In genomic region chr16:85196976-85197375, GRCh38 we compare ENCODE assay signal across 28 cellular contexts.
DNase-seq lines count a peak whose midpoint lies in the region; ATAC-seq and TF ChIP-seq lines count a peak whose summit lies in the region.
"Had no signal": no experiment of that assay in that cellular context is flagged by ENCODE, and none has a peak within 500 bp of the region (broad histone marks: within the 10 kb centered on the region; RNA-seq: fewer than 3 reads in every experiment).

No MANE protein-coding gene starts in this region.

- no CpG with 5 or more reads among the region's 13 CpGs for WGBS in trophoblast cell (ENCODE audit: extremely low coverage, insufficient coverage, insufficient read length)
- WGBS in transverse colon (ENCODE audit: low coverage in 1 of 2), 2 donors, result 58 to 77% methylated on average over 4 to 13 of the region's 13 CpGs

- peaks cover 1% of the 10 kb centered on the region for H3K79me2 ChIP-seq in trophoblast cell (ENCODE audit: control insufficient read depth, insufficient read depth, low read length, poor library complexity)

- no peak overlapping the region for H2BK120ac ChIP-seq in trophoblast cell (ENCODE audit: insufficient read depth, low read length, poor library complexity)

- TF ChIP-seq CTCF in right atrium auricular region (IDR thresholded peaks at IDR 0.05) (no peak), transverse colon (IDR thresholded peaks at IDR 0.05) (no peak)

- H3K4me1 ChIP-seq in right atrium auricular region, result peaks cover 0 to 15% of the 10 kb centered on the region in 2 donors
- H3K4me1 ChIP-seq in trophoblast cell (ENCODE audit: control insufficient read depth in 1 of 2, insufficient read depth in 2 of 2, low read length in 2 of 2), result peaks cover 3 to 26% of the 10 kb centered on the region in 2 experiments
- H3K4me1 ChIP-seq in transverse colon, result peaks cover 14 to 56% (median 29%) of the 10 kb centered on the region in 4 donors
- H3K4me1 ChIP-seq: HAP-1 had no signal

- no peaks in the 10 kb centered on the region for H3K36me3 ChIP-seq in right atrium auricular region
- H3K36me3 ChIP-seq in trophoblast cell (ENCODE audit: control insufficient read depth in 1 of 2, insufficient read depth in 2 of 2, low read length in 2 of 2), result no peaks in the 10 kb centered on the region
- no peaks in the 10 kb centered on the region for H3K36me3 ChIP-seq in transverse colon
- H3K36me3 ChIP-seq: HAP-1 had no signal

- H3K4me1 Mint-ChIP-seq in activated CD4-positive, alpha-beta memory T cell treated with anti-CD3 and anti-CD28 coated beads for 36 hours (ENCODE audit: low read depth), result no peaks in the 10 kb centered on the region
- H3K4me1 Mint-ChIP-seq: activated CD4-positive, alpha-beta memory T cell treated with anti-CD3 and anti-CD28 coated beads, Interleukin-2, amount 10 ng/mL, durations not matched to agents 7 days and 5 days; CD8-positive, alpha-beta memory T cell; natural killer cell had no signal

- no peak overlapping the region for H3K4me2 ChIP-seq in trophoblast cell (ENCODE audit: low read length)
- H3K4me2 ChIP-seq: KMS-11 had no signal

- peaks cover 1% of the 10 kb centered on the region for H3K79me1 ChIP-seq in trophoblast cell (ENCODE audit: low read length)

- no peak overlapping the region for H3K23ac ChIP-seq in trophoblast cell (ENCODE audit: low read length)

- POLR2A ChIA-PET in activated CD4-positive, alpha-beta memory T cell treated with anti-CD3 and anti-CD28 coated beads for 36 hours (lab: Charles Lee), result no interaction called here

- no peak overlapping the region for H3K27ac Mint-ChIP-seq in activated CD4-positive, alpha-beta memory T cell treated with anti-CD3 and anti-CD28 coated beads for 36 hours
- H3K27ac Mint-ChIP-seq: activated CD4-positive, alpha-beta memory T cell treated with anti-CD3 and anti-CD28 coated beads, Interleukin-2, amount 10 ng/mL, durations not matched to agents 7 days and 5 days; CD8-positive, alpha-beta memory T cell; memory B cell; natural killer cell; stimulated activated naive B cell treated with anti-CD40 and anti-IgM and Interleukin-4, amounts not matched to agents 10 μg/mL and 1 μg/mL and 100 μg/mL, for 72 hours had no signal

- H3K27me3 ChIP-seq in right atrium auricular region (no peaks in the 10 kb centered on the region), trophoblast cell (ENCODE audit: insufficient read depth, low read length) (no peaks in the 10 kb centered on the region), transverse colon (no peaks in the 10 kb centered on the region)

- no peak overlapping the region for H3K4me3 Mint-ChIP-seq in activated CD4-positive, alpha-beta memory T cell treated with anti-CD3 and anti-CD28 coated beads for 36 hours
- H3K4me3 Mint-ChIP-seq: activated CD4-positive, alpha-beta memory T cell treated with anti-CD3 and anti-CD28 coated beads, Interleukin-2, amount 10 ng/mL, durations not matched to agents 7 days and 5 days; CD8-positive, alpha-beta memory T cell; memory B cell; natural killer cell; stimulated activated naive B cell treated with anti-CD40 and anti-IgM and Interleukin-4, amounts not matched to agents 10 μg/mL and 1 μg/mL and 100 μg/mL, for 72 hours had no signal

- H2AK5ac ChIP-seq in trophoblast cell (ENCODE audit: low read length), result no peak overlapping the region

- H4K91ac ChIP-seq in trophoblast cell (ENCODE audit: low read depth, low read length), result no peak overlapping the region

- intact Hi-C loops in Right ventricle myocardium inferior (cut with DNase I), result no loop called here
- intact Hi-C loops in left cardiac atrium (cut with DNase I), result no loop called here
- intact Hi-C loops in transverse colon (cut with DNase I; ENCODE audit: low total_unique reads), result no loop called here
- intact Hi-C loops in activated CD4-positive, alpha-beta memory T cell treated with anti-CD3 and anti-CD28 coated beads for 36 hours (cut with micrococcal nuclease), result no loop called here

- no peaks in the 10 kb centered on the region for H3K36me3 Mint-ChIP-seq in activated CD4-positive, alpha-beta memory T cell treated with anti-CD3 and anti-CD28 coated beads for 36 hours
- H3K36me3 Mint-ChIP-seq: CD8-positive, alpha-beta memory T cell; memory B cell; natural killer cell; stimulated activated naive B cell treated with anti-CD40 and anti-IgM and Interleukin-4, amounts not matched to agents 10 μg/mL and 1 μg/mL and 100 μg/mL, for 72 hours; type B pancreatic cell had no signal

- no peak overlapping the region for H3K14ac ChIP-seq in trophoblast cell (ENCODE audit: low read length)

- peak overlapping the region; percentile 13 for H3K18ac ChIP-seq in trophoblast cell (ENCODE audit: low read length)

- peak; percentile 6 for DNase-seq in Right ventricle myocardium inferior (ENCODE audit: missing footprints)
- no peak for DNase-seq in left cardiac atrium
- no peak for DNase-seq in right atrium auricular region (ENCODE audit: low spot score)
- DNase-seq in trophoblast cell, result no peak
- DNase-seq in transverse colon, result no peak
- no peak for DNase-seq in activated CD4-positive, alpha-beta memory T cell treated with anti-CD3 and anti-CD28 coated beads for 36 hours
- DNase-seq in activated CD4-positive, alpha-beta T cell treated with anti-CD3 and anti-CD28 coated beads for 4 hours, result no peak
- DNase-seq: activated CD4-positive, alpha-beta memory T cell treated with anti-CD3 and anti-CD28 coated beads, Interleukin-2, amount 10 ng/mL, durations not matched to agents 7 days and 5 days; activated CD4-positive, CD25-positive, alpha-beta regulatory T cell; activated effector memory CD4-positive, alpha-beta T cell treated with anti-CD3 and anti-CD28 coated beads, Interleukin-2, amount 50 U/mL, for 16 hours; activated T-cell treated with anti-CD3 and anti-CD28 coated beads for 4 hours; AML-193; CD8-positive, alpha-beta memory T cell; cerebellar nuclear complex; erythroblast; kidney glomerular epithelial cell; natural killer cell; NCI-H226; NCI-H774; SHP77; stimulated activated CD4-positive, alpha-beta T cell treated with anti-CD3 and anti-CD28 coated beads, Interleukin-2, amount 100 ng/mL, for 48 hours; stimulated activated naive B cell treated with anti-CD40 and anti-IgM and Interleukin-4, amounts not matched to agents 10 μg/mL and 1 μg/mL and 100 μg/mL, for 72 hours; T1000 had no signal

- no peak overlapping the region for H2BK5ac ChIP-seq in trophoblast cell (ENCODE audit: low read depth, low read length, poor library complexity)

- no peaks in the 10 kb centered on the region for H3K9me3 Mint-ChIP-seq in activated CD4-positive, alpha-beta memory T cell treated with anti-CD3 and anti-CD28 coated beads for 36 hours
- H3K9me3 Mint-ChIP-seq: activated CD4-positive, alpha-beta memory T cell treated with anti-CD3 and anti-CD28 coated beads, Interleukin-2, amount 10 ng/mL, durations not matched to agents 7 days and 5 days; CD8-positive, alpha-beta memory T cell; memory B cell; natural killer cell; stimulated activated naive B cell treated with anti-CD40 and anti-IgM and Interleukin-4, amounts not matched to agents 10 μg/mL and 1 μg/mL and 100 μg/mL, for 72 hours; type B pancreatic cell had no signal

- no peak for TF ChIP-seq POLR2A in transverse colon (IDR thresholded peaks at IDR 0.05)

- no peaks in the 10 kb centered on the region for H3K27me3 Mint-ChIP-seq in activated CD4-positive, alpha-beta memory T cell treated with anti-CD3 and anti-CD28 coated beads for 36 hours
- H3K27me3 Mint-ChIP-seq: activated CD4-positive, alpha-beta memory T cell treated with anti-CD3 and anti-CD28 coated beads, Interleukin-2, amount 10 ng/mL, durations not matched to agents 7 days and 5 days; type B pancreatic cell had no signal

- no peak overlapping the region for H3K9ac ChIP-seq in trophoblast cell (ENCODE audit: low read length)
- H3K9ac ChIP-seq: KMS-11 had no signal

- peak overlapping the region; percentile 56 for H2BK12ac ChIP-seq in trophoblast cell (ENCODE audit: low read length)

- H3K9me3 ChIP-seq in right atrium auricular region (no peaks in the 10 kb centered on the region), trophoblast cell (ENCODE audit: insufficient read depth, low read depth, low read length) (peaks cover 4% of the 10 kb centered on the region), transverse colon (no peaks in the 10 kb centered on the region)
- H3K9me3 ChIP-seq: HAP-1 had no signal

- H3K4me3 ChIP-seq in right atrium auricular region (no peak overlapping the region), trophoblast cell (ENCODE audit: low read depth, low read length) (no peak overlapping the region), transverse colon (no peak overlapping the region)
- H3K4me3 ChIP-seq: HAP-1 had no signal

- CTCF ChIA-PET in activated CD4-positive, alpha-beta memory T cell treated with anti-CD3 and anti-CD28 coated beads for 36 hours (lab: Charles Lee), result no interaction called here

- in situ Hi-C loops in transverse colon (cut with MboI; ENCODE audit: low pct_ligation_motif_present in 1 of 4, low pct_unique_long_range_greater_than_20kb in 1 of 4, low sequenced_read_pairs in 3 of 4), result no loop called here

- H4K8ac ChIP-seq in trophoblast cell (ENCODE audit: low read depth, low read length), result no peak overlapping the region

- H4K12ac ChIP-seq in trophoblast cell (ENCODE audit: low read depth, low read length), result no peak overlapping the region

- H3K4ac ChIP-seq in trophoblast cell (ENCODE audit: low read depth, low read length), result no peak overlapping the region

- ATAC-seq in Right ventricle myocardium inferior (no peak), left cardiac atrium (no peak), HG03175 (IDR thresholded peaks at IDR 0.05; ENCODE audit: unreplicated experiment) (no peak)
- ATAC-seq: natural killer cell; stimulated activated naive B cell treated with anti-CD40 and anti-IgM and Interleukin-4, amounts not matched to agents 10 μg/mL and 1 μg/mL and 100 μg/mL, for 72 hours had no signal

- H3K27ac ChIP-seq in right atrium auricular region (peak overlapping the region; percentile 51 to 61), trophoblast cell (ENCODE audit: low read depth, low read length) (no peak overlapping the region), transverse colon (peak overlapping the region; percentile 48 to 86 (median 70))
- H3K27ac ChIP-seq: KMS-11 had no signal

- H2AFZ ChIP-seq in trophoblast cell (ENCODE audit: insufficient read depth, low read length, poor library complexity), result peak overlapping the region; percentile 24

- TF ChIP-seq EP300 in transverse colon (IDR thresholded peaks at IDR 0.05; ENCODE audit: low read depth), result no peak
